ENCODE assay signal across 8 cellular contexts in the genomic region with DNA sequence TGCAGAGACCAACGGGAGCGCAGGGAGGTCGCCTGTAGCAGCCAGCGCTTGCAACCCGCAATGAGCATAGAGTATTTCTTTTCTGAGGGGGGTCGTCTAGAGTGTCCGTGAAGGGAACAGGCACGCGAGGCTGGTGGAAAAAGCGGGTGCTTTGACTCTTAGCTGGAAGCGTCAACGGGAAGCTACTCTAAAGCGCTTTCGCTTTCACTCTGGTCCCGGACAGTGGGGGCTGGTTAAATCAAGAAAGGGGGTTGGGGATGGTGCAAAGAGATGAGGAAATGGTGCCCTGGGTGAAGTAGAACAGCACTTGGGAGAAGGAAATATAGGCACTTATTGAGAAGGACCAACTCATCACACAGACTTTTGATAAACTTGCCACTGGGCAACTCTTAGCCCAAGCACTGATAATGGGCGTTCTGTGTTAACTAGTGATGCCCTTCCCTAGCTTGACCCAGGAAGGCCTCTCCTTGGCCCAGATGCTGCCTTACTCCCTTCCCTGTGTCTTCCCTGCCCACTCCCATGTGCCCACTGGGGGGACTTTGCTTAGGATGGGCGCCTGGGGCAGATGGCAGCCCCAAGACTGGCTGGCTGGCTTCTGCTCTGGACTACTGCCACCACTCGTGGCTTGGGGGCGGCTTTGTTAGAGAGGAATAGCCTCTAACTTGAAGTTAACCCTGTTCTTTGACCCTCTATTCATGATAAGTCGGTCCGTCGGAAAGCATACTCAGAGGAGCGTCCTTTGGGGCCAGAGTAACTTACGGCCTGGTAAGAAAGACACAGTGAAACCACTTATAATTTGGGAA. TPM values are rescaled to one million over a fixed set of nuclear protein-coding genes. Genes with fewer than 3 reads are reported as not detected.
DNase-seq lines count a peak whose midpoint lies in the region; ATAC-seq, FAIRE-seq and TF ChIP-seq lines count a peak whose summit lies in the region.

No MANE protein-coding gene starts in this region.

- no peak for FAIRE-seq in D721Med (lab: Jason Lieb, UNC)

- TF ChIP-seq CTCF in KMS-11 (conservative IDR thresholded peaks at IDR 0.05; ENCODE audit: low read depth, low read length) (no peak), D721Med (IDR thresholded peaks at IDR 0.05; ENCODE audit: insufficient read depth, missing control alignments) (no peak)

- no peaks in the 10 kb centered on the region for H3K27me3 ChIP-seq in BLaER1 treated with 17β-estradiol and CSF1 and Interleukin-3, amounts not matched to agents 10 nM and 100 nM
- H3K27me3 ChIP-seq in KMS-11 (ENCODE audit: insufficient read depth, low read depth) (no peaks in the 10 kb centered on the region), muscle layer of colon (ENCODE audit: control insufficient read depth in 1 of 2, insufficient read depth in 2 of 2, low read length in 2 of 2) (no peaks in the 10 kb centered on the region), thymus (ENCODE audit: control insufficient read depth, insufficient read depth) (no peaks in the 10 kb centered on the region)

- peaks cover 31% of the 10 kb centered on the region for H3K79me2 ChIP-seq in KMS-11 (ENCODE audit: insufficient read depth, low read depth)

- H3K27ac ChIP-seq in BLaER1 treated with 17β-estradiol and CSF1 and Interleukin-3, amounts not matched to agents 10 nM and 100 nM: peak overlapping the region; percentile 8 to 96 (median 88); a peak in 21 of 22 replicates
- H3K27ac ChIP-seq in KMS-11: peak overlapping the region; percentile 67
- peak overlapping the region; percentile 99 for H3K27ac ChIP-seq in muscle layer of colon (ENCODE audit: low read depth, low read length)
- H3K27ac ChIP-seq in thymus (ENCODE audit: low read depth): peak overlapping the region; percentile 96

- peaks cover 34 to 47% (median 42%) of the 10 kb centered on the region in 10 experiments for H3K4me1 ChIP-seq in BLaER1 treated with 17β-estradiol and CSF1 and Interleukin-3, amounts not matched to agents 10 nM and 100 nM
- H3K4me1 ChIP-seq in KMS-11 (ENCODE audit: low read depth, poor library complexity, severe bottlenecking): peaks cover 22% of the 10 kb centered on the region
- H3K4me1 ChIP-seq in muscle layer of colon (ENCODE audit: insufficient read depth, low read length): peaks cover 31% of the 10 kb centered on the region
- H3K4me1 ChIP-seq in thymus (ENCODE audit: control insufficient read depth, insufficient read depth, low read length): peaks cover 16% of the 10 kb centered on the region

- peak overlapping the region; percentile 72 for H2AFZ ChIP-seq in KMS-11 (ENCODE audit: low read depth)

- H3K4me2 ChIP-seq in BLaER1 treated with 17β-estradiol and CSF1 and Interleukin-3, amounts not matched to agents 10 nM and 100 nM: peak overlapping the region; percentile 91 to 100 (median 95)
- H3K4me2 ChIP-seq in KMS-11: peak overlapping the region; percentile 90

- 15% methylated on average over 24 of the region's 24 CpGs for whole genome bisulfite sequencing in thymus

- H3K9ac ChIP-seq in BLaER1 treated with 17β-estradiol and CSF1 and Interleukin-3, amounts not matched to agents 10 nM and 100 nM: peak overlapping the region; percentile 81 to 94 (median 86)
- H3K9ac ChIP-seq in KMS-11 (peak overlapping the region; percentile 75; the same call in 1 of the 2 replicates), muscle layer of colon (ENCODE audit: low read length) (peak overlapping the region; percentile 95)

- no peaks in the 10 kb centered on the region for H3K9me3 ChIP-seq in BLaER1 treated with 17β-estradiol and CSF1 and Interleukin-3, amounts not matched to agents 10 nM and 100 nM (replicated peaks in 1 of 11)
- H3K9me3 ChIP-seq in muscle layer of colon (ENCODE audit: low read length) (no peaks in the 10 kb centered on the region), thymus (ENCODE audit: control insufficient read depth) (no peaks in the 10 kb centered on the region)

- H4K20me1 ChIP-seq in BLaER1 treated with 17β-estradiol and CSF1 and Interleukin-3, amounts not matched to agents 10 nM and 100 nM: peaks cover 0 to 5% (median 0%) of the 10 kb centered on the region in 11 experiments; a peak in 1 of 22 replicates
- H4K20me1 ChIP-seq in KMS-11 (ENCODE audit: insufficient read depth): no peaks in the 10 kb centered on the region

- peak; percentile 75 for DNase-seq in activated CD8-positive, alpha-beta memory T cell treated with anti-CD3 and anti-CD28 coated beads for 24 hours
- DNase-seq in erythroblast (lab: John Stamatoyannopoulos, UW) (peak; percentile 46 to 65), D721Med (ENCODE audit: insufficient read length, low spot score) (no peak)

- TF ChIP-seq POLR2A in erythroblast (IDR thresholded peaks at IDR 0.05; ENCODE audit: low read length): no peak

- peak overlapping the region; percentile 80 to 93 (median 84) for H3K4me3 ChIP-seq in BLaER1 treated with 17β-estradiol and CSF1 and Interleukin-3, amounts not matched to agents 10 nM and 100 nM
- H3K4me3 ChIP-seq in KMS-11 (IDR thresholded peaks at IDR 0.05; ENCODE audit: insufficient read depth, low read depth, low read length): peak overlapping the region; percentile 26
- peak overlapping the region; percentile 83 to 97 for H3K4me3 ChIP-seq in muscle layer of colon (ENCODE audit: low read depth in 1 of 2, low read length in 2 of 2)
- H3K4me3 ChIP-seq in thymus (ENCODE audit: low read length): peak overlapping the region; percentile 83

- ATAC-seq in GM21381 (IDR thresholded peaks at IDR 0.05; ENCODE audit: unreplicated experiment): peak; percentile 18

- H3K36me3 ChIP-seq in BLaER1 treated with 17β-estradiol and CSF1 and Interleukin-3, amounts not matched to agents 10 nM and 100 nM: peaks cover 42 to 58% (median 52%) of the 10 kb centered on the region in 11 experiments
- H3K36me3 ChIP-seq in KMS-11 (ENCODE audit: insufficient read depth): no peaks in the 10 kb centered on the region; the same call in 1 of the 2 replicates
- peaks cover 45% of the 10 kb centered on the region for H3K36me3 ChIP-seq in muscle layer of colon (ENCODE audit: insufficient read depth, low read length)
- H3K36me3 ChIP-seq in thymus (ENCODE audit: control insufficient read depth, insufficient read depth): peaks cover 33% of the 10 kb centered on the region

RNA-seq across cellular contexts. Expression of a gene that starts 0.6 kb away (rescaled TPM):
- polyA plus RNA-seq in thymus: 143 TPM

RNA-seq across cellular contexts. Expression of a gene that starts 1.1 kb away (rescaled TPM):
- polyA plus RNA-seq in thymus: 155 TPM

RNA-seq across cellular contexts. Expression of a gene that starts 10.7 kb away (rescaled TPM):
- 177 TPM for polyA plus RNA-seq in thymus

RNA-seq across cellular contexts. Expression of a gene that starts 16.0 kb away (rescaled TPM):
- polyA plus RNA-seq in thymus: 39.8 TPM

RNA-seq across cellular contexts. Expression of a gene that starts 37.8 kb away (rescaled TPM):
- 40.1 TPM for polyA plus RNA-seq in thymus

Comparison
In these comparisons a context has a peak if more than half of its experiments do, and no peak if none do; other contexts are left out.
1. H3K4me3 ChIP-seq: peak in every context shown above with its lines; median percentile 90 in muscle layer of colon; 84 in BLaER1 treated with 17β-estradiol and CSF1 and Interleukin-3, amounts not matched to agents 10 nM and 100 nM; 83 in thymus; 26 in KMS-11.